8 cellular contexts compared by ENCODE assay signal in the genomic region with DNA sequence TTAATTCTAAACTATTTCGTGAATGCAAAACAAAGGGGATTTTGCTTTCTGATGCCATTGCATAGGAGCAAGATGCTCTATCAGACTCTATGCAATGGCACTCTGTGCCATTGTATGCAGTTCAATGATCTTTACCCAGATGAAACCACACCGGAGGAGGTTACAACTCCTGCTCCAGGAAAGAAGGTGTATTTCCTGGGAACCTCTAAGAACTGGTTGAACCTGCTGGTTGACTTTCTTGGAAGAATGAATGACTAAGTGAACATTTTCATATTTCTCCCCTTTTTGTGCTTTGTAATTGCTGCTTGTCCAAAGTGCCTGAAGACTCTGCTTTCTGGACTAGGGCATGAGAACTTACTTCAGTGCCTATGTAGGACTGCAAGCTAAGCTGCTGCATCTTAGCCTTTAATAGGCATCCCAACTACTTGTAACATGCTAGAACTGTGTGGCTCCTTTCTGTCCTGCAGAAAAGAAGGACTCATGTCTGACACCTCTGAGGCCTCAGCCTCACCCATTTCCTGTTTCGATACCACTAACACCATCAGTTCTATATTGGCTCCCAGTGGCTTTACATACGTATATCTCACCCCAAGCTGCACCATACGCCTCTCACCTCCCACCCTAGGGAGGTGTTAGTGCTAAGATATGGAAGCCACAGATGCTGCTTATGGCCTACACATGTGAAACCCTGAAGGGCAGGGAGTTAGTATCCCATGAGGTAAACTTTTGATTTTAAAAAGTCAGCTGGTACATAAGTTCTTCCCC.
DNase-seq lines count a peak whose midpoint lies in the region; ATAC-seq and TF ChIP-seq lines count a peak whose summit lies in the region.

No MANE protein-coding gene starts in this region.

- H3K4me3 ChIP-seq in GM12865 (ENCODE audit: low read depth, low read length), result no peak overlapping the region

- no peak for TF ChIP-seq CTCF in GM12865 (IDR thresholded peaks at IDR 0.05; ENCODE audit: insufficient read depth, low read depth, low read length, missing control alignments)

- intact Hi-C loops in left cardiac atrium (cut with DNase I), result no loop called here

- DNase-seq in GM12865 (ENCODE audit: low read depth) (peak; percentile 89), dedifferentiated amniotic fluid mesenchymal stem cell (ENCODE audit: extremely low spot score) (peak; percentile 11), left cardiac atrium (no peak), superior temporal gyrus (ENCODE audit: extremely low spot score) (no peak), hypothalamus (lab: John Stamatoyannopoulos, UW) (no peak), A172 (ENCODE audit: low spot score) (no peak)

- ATAC-seq in GM21367 (IDR thresholded peaks at IDR 0.05; ENCODE audit: unreplicated experiment), result peak; percentile 94
- peak; percentile 92 for ATAC-seq in HG03521 (IDR thresholded peaks at IDR 0.05; ENCODE audit: unreplicated experiment)
- ATAC-seq in left cardiac atrium, result no peak

Comparison
In these comparisons a context has a peak if more than half of its experiments do, and no peak if none do; other contexts are left out.
1. DNase-seq: peak in GM12865 (single experiment) and dedifferentiated amniotic fluid mesenchymal stem cell (single experiment); none in left cardiac atrium (single experiment), superior temporal gyrus (single experiment), hypothalamus (0 of 51) and A172 (single experiment).
2. ATAC-seq: peak in GM21367 (single experiment) and HG03521 (single experiment); none in left cardiac atrium (0 of 2).